In genomic region chr1:58862728-58863385, GRCh38 we compare ENCODE assay signal across 25 cellular contexts.
DNase-seq lines count a peak whose midpoint lies in the region; ATAC-seq and TF ChIP-seq lines count a peak whose summit lies in the region.
"Had no signal": no experiment of that assay in that cellular context is flagged by ENCODE, and none has a peak within 500 bp of the region (broad histone marks: within the 10 kb centered on the region; RNA-seq: fewer than 3 reads in every experiment).

No MANE protein-coding gene starts in this region.

- H3K27ac ChIP-seq in neural cell (ENCODE audit: low read length) = no peak overlapping the region
- H3K27ac ChIP-seq: SJCRH30, skin epidermis had no signal

- no peak for TF ChIP-seq CTCF in choroid plexus epithelial cell (conservative IDR thresholded peaks at IDR 0.05; ENCODE audit: low read depth, low read length)
- TF ChIP-seq CTCF in neural cell (IDR thresholded peaks at IDR 0.05; ENCODE audit: poor library complexity, severe bottlenecking) = no peak

- H3K4me3 ChIP-seq in choroid plexus epithelial cell (ENCODE audit: low read depth, low read length) (no peak overlapping the region), neural cell (ENCODE audit: low read length) (no peak overlapping the region)
- H3K4me3 ChIP-seq: SJCRH30, skin epidermis had no signal

- H3K36me3 ChIP-seq in neural cell (ENCODE audit: insufficient read depth, low read length) = no peaks in the 10 kb centered on the region
- H3K36me3 ChIP-seq: SJCRH30 had no signal

- TF ChIP-seq RAD21 in neural cell (conservative IDR thresholded peaks at IDR 0.05) = no peak

- H3K9me3 ChIP-seq in neural cell (ENCODE audit: low read length) = no peaks in the 10 kb centered on the region
- H3K9me3 ChIP-seq: SJCRH30 had no signal

- H3K9ac ChIP-seq in neural cell (ENCODE audit: low read length) = no peak overlapping the region

- H3K4me2 ChIP-seq in neural cell (ENCODE audit: low read length) = no peak overlapping the region

- intact Hi-C loops in sciatic nerve (cut with DNase I) = no loop called here

- H2AFZ ChIP-seq in neural cell (ENCODE audit: low read depth, low read length) = no peak overlapping the region

- no peaks in the 10 kb centered on the region for H3K27me3 ChIP-seq in neural cell (ENCODE audit: insufficient read depth, low read depth, low read length)
- H3K27me3 ChIP-seq: SJCRH30 had no signal

- no peaks in the 10 kb centered on the region for H3F3A ChIP-seq in neural cell (ENCODE audit: insufficient read depth, low read length, poor library complexity, severe bottlenecking)

- no peaks in the 10 kb centered on the region for H4K20me1 ChIP-seq in neural cell (ENCODE audit: insufficient read depth)

- H3K9me2 ChIP-seq in neural cell (ENCODE audit: insufficient read depth, low read length) = no peaks in the 10 kb centered on the region

- no peak for ATAC-seq in sciatic nerve
- ATAC-seq: activated CD8-positive, alpha-beta memory T cell treated with anti-CD3 and anti-CD28 coated beads, Interleukin-2, amount 10 ng/mL, durations not matched to agents 7 days and 5 days; activated naive CD8-positive, alpha-beta T cell treated with anti-CD3 and anti-CD28 coated beads, Interleukin-2, amount 50 U/mL, for 24 hours; esophagus mucosa; left colon had no signal

- TF ChIP-seq EP300 in neural cell (conservative IDR thresholded peaks at IDR 0.05; ENCODE audit: poor library complexity, severe bottlenecking) = no peak

- DNase-seq in NCI-H1417 (lab: John Stamatoyannopoulos, UW) (peak in 2 of 3 experiments; percentile 31 to 64), NCI-H1417 treated with DMSO at 0.1 percent for 48 hours (lab: John Stamatoyannopoulos, UW) (no peak), NCI-H146 treated with DMSO at 0.1 percent for 48 hours (lab: John Stamatoyannopoulos, UW; ENCODE audit: unreplicated experiment) (peak; percentile 60), choroid plexus epithelial cell (ENCODE audit: low read depth) (peak; percentile 28), sciatic nerve (ENCODE audit: low spot score) (no peak), LoVo (ENCODE audit: low spot score) (no peak)
- no peak for DNase-seq in stimulated activated CD4-positive, alpha-beta T cell treated with anti-CD3 and anti-CD28 coated beads, Interleukin-1b, Interleukin-23, amount 100 ng/mL, for 48 hours
- DNase-seq: 8988T; activated B cell treated with CpG ODN at 0.5 μM for 24 hours; activated CD8-positive, alpha-beta memory T cell treated with anti-CD3 and anti-CD28 coated beads, Interleukin-2, amount 10 ng/mL, durations not matched to agents 7 days and 5 days; activated naive CD8-positive, alpha-beta T cell treated with anti-CD3 and anti-CD28 coated beads, Interleukin-2, amount 50 U/mL, for 24 hours; activated T-cell treated with anti-CD3 and anti-CD28 coated beads, Interleukin-2, amount 50 U/mL, for 48 hours; CD4-positive, CD25-positive, alpha-beta regulatory T cell; central memory CD4-positive, alpha-beta T cell; endodermal cell; foreskin fibroblast; KG1; left colon; MM.1S; NCI-H1436; NCI-H345 had no signal

- H3K79me2 ChIP-seq in neural cell (replicated peaks; ENCODE audit: insufficient read depth, low read length) = no peaks in the 10 kb centered on the region

TF ChIP-seq in neural cell, 6 proteins besides CTCF, POLR2A, EP300 and RAD21:
- TF ChIP-seq, protein P1, sequence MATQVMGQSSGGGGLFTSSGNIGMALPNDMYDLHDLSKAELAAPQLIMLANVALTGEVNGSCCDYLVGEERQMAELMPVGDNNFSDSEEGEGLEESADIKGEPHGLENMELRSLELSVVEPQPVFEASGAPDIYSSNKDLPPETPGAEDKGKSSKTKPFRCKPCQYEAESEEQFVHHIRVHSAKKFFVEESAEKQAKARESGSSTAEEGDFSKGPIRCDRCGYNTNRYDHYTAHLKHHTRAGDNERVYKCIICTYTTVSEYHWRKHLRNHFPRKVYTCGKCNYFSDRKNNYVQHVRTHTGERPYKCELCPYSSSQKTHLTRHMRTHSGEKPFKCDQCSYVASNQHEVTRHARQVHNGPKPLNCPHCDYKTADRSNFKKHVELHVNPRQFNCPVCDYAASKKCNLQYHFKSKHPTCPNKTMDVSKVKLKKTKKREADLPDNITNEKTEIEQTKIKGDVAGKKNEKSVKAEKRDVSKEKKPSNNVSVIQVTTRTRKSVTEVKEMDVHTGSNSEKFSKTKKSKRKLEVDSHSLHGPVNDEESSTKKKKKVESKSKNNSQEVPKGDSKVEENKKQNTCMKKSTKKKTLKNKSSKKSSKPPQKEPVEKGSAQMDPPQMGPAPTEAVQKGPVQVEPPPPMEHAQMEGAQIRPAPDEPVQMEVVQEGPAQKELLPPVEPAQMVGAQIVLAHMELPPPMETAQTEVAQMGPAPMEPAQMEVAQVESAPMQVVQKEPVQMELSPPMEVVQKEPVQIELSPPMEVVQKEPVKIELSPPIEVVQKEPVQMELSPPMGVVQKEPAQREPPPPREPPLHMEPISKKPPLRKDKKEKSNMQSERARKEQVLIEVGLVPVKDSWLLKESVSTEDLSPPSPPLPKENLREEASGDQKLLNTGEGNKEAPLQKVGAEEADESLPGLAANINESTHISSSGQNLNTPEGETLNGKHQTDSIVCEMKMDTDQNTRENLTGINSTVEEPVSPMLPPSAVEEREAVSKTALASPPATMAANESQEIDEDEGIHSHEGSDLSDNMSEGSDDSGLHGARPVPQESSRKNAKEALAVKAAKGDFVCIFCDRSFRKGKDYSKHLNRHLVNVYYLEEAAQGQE (IDR thresholded peaks at IDR 0.05; ENCODE audit: borderline replicate concordance) = no peak
- TF ChIP-seq POLR2AphosphoS5 (IDR thresholded peaks at IDR 0.05) = peak; percentile 53

Comparison
In these comparisons a context has a peak if more than half of its experiments do, and no peak if none do; other contexts are left out.
1. DNase-seq: peak in NCI-H1417 (2 of 3), NCI-H146 treated with DMSO at 0.1 percent for 48 hours (single experiment) and choroid plexus epithelial cell (single experiment); none in NCI-H1417 treated with DMSO at 0.1 percent for 48 hours (single experiment), stimulated activated CD4-positive, alpha-beta T cell treated with anti-CD3 and anti-CD28 coated beads, Interleukin-1b, Interleukin-23, amount 100 ng/mL, for 48 hours (single experiment), sciatic nerve (single experiment) and LoVo (single experiment).